In the genomic region with DNA sequence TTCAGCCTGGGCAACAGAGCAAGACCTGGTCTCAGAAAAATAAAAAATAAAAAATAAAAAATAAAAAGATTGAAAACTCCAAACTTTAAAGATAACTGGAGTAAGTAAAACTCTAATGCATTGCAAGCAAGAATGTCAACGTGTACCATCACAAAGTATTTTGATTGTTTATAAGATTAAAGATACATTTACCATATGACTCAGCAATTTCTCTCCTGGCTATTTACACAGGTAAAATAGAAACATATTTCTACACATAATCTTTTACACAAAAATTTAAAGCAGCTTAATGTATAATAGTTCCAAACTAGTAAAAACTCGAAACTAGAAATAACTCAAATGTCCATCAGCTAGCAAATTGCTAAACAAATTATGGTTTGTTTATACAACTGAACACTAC, we compare ENCODE assay signal across 2 cellular contexts.
A peak's percentile ranks its signal among the peaks of the same experiment; 100 is the strongest.
TF ChIP-seq lines count a peak whose summit lies in the region.

No MANE protein-coding gene starts in this region.

TF ChIP-seq in IMR-90, 13 proteins besides CTCF, POLR2A, EP300 and RAD21 (continued from another document):
- TF ChIP-seq, protein P1, sequence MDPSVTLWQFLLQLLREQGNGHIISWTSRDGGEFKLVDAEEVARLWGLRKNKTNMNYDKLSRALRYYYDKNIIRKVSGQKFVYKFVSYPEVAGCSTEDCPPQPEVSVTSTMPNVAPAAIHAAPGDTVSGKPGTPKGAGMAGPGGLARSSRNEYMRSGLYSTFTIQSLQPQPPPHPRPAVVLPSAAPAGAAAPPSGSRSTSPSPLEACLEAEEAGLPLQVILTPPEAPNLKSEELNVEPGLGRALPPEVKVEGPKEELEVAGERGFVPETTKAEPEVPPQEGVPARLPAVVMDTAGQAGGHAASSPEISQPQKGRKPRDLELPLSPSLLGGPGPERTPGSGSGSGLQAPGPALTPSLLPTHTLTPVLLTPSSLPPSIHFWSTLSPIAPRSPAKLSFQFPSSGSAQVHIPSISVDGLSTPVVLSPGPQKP (IDR thresholded peaks at IDR 0.05; ENCODE audit: borderline replicate concordance, low read depth, low read length), result no peak
- peak; percentile 85 for TF ChIP-seq NFE2L2 (IDR thresholded peaks at IDR 0.05; ENCODE audit: low read depth, low read length)

TF ChIP-seq in H1, 55 proteins besides CTCF, POLR2A, EP300 and RAD21:
- TF ChIP-seq, protein P2, sequence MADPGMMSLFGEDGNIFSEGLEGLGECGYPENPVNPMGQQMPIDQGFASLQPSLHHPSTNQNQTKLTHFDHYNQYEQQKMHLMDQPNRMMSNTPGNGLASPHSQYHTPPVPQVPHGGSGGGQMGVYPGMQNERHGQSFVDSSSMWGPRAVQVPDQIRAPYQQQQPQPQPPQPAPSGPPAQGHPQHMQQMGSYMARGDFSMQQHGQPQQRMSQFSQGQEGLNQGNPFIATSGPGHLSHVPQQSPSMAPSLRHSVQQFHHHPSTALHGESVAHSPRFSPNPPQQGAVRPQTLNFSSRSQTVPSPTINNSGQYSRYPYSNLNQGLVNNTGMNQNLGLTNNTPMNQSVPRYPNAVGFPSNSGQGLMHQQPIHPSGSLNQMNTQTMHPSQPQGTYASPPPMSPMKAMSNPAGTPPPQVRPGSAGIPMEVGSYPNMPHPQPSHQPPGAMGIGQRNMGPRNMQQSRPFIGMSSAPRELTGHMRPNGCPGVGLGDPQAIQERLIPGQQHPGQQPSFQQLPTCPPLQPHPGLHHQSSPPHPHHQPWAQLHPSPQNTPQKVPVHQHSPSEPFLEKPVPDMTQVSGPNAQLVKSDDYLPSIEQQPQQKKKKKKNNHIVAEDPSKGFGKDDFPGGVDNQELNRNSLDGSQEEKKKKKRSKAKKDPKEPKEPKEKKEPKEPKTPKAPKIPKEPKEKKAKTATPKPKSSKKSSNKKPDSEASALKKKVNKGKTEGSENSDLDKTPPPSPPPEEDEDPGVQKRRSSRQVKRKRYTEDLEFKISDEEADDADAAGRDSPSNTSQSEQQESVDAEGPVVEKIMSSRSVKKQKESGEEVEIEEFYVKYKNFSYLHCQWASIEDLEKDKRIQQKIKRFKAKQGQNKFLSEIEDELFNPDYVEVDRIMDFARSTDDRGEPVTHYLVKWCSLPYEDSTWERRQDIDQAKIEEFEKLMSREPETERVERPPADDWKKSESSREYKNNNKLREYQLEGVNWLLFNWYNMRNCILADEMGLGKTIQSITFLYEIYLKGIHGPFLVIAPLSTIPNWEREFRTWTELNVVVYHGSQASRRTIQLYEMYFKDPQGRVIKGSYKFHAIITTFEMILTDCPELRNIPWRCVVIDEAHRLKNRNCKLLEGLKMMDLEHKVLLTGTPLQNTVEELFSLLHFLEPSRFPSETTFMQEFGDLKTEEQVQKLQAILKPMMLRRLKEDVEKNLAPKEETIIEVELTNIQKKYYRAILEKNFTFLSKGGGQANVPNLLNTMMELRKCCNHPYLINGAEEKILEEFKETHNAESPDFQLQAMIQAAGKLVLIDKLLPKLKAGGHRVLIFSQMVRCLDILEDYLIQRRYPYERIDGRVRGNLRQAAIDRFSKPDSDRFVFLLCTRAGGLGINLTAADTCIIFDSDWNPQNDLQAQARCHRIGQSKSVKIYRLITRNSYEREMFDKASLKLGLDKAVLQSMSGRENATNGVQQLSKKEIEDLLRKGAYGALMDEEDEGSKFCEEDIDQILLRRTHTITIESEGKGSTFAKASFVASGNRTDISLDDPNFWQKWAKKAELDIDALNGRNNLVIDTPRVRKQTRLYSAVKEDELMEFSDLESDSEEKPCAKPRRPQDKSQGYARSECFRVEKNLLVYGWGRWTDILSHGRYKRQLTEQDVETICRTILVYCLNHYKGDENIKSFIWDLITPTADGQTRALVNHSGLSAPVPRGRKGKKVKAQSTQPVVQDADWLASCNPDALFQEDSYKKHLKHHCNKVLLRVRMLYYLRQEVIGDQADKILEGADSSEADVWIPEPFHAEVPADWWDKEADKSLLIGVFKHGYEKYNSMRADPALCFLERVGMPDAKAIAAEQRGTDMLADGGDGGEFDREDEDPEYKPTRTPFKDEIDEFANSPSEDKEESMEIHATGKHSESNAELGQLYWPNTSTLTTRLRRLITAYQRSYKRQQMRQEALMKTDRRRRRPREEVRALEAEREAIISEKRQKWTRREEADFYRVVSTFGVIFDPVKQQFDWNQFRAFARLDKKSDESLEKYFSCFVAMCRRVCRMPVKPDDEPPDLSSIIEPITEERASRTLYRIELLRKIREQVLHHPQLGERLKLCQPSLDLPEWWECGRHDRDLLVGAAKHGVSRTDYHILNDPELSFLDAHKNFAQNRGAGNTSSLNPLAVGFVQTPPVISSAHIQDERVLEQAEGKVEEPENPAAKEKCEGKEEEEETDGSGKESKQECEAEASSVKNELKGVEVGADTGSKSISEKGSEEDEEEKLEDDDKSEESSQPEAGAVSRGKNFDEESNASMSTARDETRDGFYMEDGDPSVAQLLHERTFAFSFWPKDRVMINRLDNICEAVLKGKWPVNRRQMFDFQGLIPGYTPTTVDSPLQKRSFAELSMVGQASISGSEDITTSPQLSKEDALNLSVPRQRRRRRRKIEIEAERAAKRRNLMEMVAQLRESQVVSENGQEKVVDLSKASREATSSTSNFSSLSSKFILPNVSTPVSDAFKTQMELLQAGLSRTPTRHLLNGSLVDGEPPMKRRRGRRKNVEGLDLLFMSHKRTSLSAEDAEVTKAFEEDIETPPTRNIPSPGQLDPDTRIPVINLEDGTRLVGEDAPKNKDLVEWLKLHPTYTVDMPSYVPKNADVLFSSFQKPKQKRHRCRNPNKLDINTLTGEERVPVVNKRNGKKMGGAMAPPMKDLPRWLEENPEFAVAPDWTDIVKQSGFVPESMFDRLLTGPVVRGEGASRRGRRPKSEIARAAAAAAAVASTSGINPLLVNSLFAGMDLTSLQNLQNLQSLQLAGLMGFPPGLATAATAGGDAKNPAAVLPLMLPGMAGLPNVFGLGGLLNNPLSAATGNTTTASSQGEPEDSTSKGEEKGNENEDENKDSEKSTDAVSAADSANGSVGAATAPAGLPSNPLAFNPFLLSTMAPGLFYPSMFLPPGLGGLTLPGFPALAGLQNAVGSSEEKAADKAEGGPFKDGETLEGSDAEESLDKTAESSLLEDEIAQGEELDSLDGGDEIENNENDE (IDR thresholded peaks at IDR 0.05; ENCODE audit: insufficient replicate concordance, low read length), result no peak
- peak; percentile 67 for TF ChIP-seq BACH1 (IDR thresholded peaks at IDR 0.05; ENCODE audit: low read length)
- TF ChIP-seq MAFK (IDR thresholded peaks at IDR 0.05; ENCODE audit: low read depth, low read length), result peak; percentile 35; the same call in 1 of the 2 replicates
